17 cellular contexts compared by ENCODE assay signal in the genomic region with DNA sequence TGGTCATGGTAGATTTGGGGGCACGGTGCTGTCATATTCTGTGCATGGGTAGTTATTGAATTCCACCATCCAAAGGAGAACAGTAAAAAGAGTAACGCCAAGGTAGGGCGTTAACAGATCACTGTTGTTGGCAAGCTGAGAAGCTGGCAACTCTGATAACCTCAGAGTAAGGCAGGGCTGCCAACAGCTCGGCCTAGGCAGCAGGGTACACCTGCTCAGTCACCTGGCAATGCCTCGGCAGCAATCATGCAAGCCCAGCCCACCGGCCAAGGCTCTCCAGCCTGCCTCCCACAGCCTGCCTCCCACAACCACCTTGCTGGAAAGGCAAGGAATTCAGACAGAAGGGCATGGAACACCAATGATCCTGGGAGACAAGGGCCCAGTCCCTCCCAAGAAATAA.
"Had no signal": no experiment of that assay in that cellular context is flagged by ENCODE, and none has a peak within 500 bp of the region (broad histone marks: within the 10 kb centered on the region; RNA-seq: fewer than 3 reads in every experiment).

No MANE protein-coding gene starts in this region.

- H3K9me3 ChIP-seq: esophagus squamous epithelium, sigmoid colon, spleen, thoracic aorta had no signal

- ATAC-seq: activated CD8-positive, alpha-beta T cell treated with anti-CD3 and anti-CD28 coated beads for 36 hours; stimulated activated memory B cell treated with anti-CD40 and anti-IgM and Interleukin-4, amounts not matched to agents 10 μg/mL and 1 μg/mL and 100 μg/mL, for 72 hours had no signal

- H3K27ac ChIP-seq: esophagus squamous epithelium, sigmoid colon, spleen, thoracic aorta had no signal

- H3K27me3 ChIP-seq: esophagus squamous epithelium, sigmoid colon, spleen had no signal

- H3K4me3 ChIP-seq: esophagus squamous epithelium, sigmoid colon, spleen, thoracic aorta had no signal

- FAIRE-seq: urothelium cell line had no signal

- H3K4me1 ChIP-seq: esophagus squamous epithelium, sigmoid colon had no signal

- DNase-seq: activated B cell treated with CpG ODN at 0.5 μM for 24 hours; activated CD4-positive, alpha-beta T cell treated with anti-CD3 and anti-CD28 coated beads for 48 hours; activated CD8-positive, alpha-beta T cell treated with anti-CD3 and anti-CD28 coated beads for 36 hours; activated naive CD4-positive, alpha-beta T cell treated with anti-CD3 and anti-CD28 coated beads, Interleukin-2, amount 50 U/mL, for 16 hours; activated T-cell treated with anti-CD3 and anti-CD28 coated beads, Interleukin-2, amount 50 U/mL, for 24 hours; aorta; effector memory CD4-positive, alpha-beta T cell; esophagus squamous epithelium; left cardiac atrium; sigmoid colon; spleen; stimulated activated CD4-positive, alpha-beta T cell treated with anti-CD3 and anti-CD28 coated beads, Interleukin-4, amount 100 ng/mL, for 4 hours; T-helper 1 cell; T-helper 9 cell had no signal

- H3K36me3 ChIP-seq: sigmoid colon, thoracic aorta had no signal
